8 cellular contexts compared by ENCODE assay signal in the genomic region with DNA sequence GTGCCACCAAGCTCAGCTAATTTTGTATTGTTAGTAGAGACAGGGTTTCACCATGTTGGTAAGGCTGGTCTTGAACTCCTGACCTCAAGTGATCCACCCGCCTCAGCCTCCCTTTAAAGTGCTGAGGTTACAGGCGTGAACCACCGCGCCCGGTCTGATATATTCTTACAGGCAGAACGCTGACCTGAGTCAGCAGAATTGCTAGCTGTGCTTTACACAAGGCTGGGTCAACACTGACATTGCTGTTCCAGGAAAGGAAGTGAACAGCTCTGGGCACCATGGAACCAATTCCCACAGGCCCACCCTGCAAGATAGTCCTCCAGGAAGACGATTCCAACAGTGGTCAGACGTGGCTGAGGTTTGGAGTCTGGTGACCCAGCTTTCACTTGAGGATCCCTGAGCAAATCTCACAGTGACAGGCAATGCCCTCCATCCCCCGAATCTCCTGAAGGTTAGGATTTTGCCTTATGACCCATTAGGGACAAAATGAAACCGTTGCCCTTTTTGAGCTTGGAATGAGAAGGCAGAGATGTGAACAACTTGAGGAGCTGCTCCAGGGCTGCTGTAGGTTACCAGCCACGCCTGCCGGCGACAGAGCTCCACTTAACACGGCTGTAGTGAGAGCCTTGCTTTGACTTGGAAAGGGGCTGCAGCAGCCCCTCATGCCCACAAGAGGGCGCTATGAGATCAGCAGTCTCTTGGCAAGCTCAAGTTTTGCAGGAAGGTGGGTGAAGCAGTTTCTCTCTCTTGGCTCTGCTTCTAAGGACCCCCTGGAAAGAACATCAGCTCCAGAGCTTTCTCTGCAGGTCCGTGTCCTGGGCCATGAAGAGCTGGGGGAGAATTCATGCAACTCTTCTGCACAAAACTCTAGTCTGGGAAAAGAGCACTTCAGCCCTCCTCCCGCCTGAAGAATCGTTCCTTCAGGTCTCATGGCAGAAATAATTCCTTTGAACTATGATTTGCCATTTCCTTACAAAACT.
A peak's percentile ranks its signal among the peaks of the same experiment; 100 is the strongest.
DNase-seq lines count a peak whose midpoint lies in the region; ATAC-seq and TF ChIP-seq lines count a peak whose summit lies in the region.

No MANE protein-coding gene starts in this region.

- no peak overlapping the region for H3K27ac Mint-ChIP-seq in Caco-2 (ENCODE audit: unreplicated experiment)

- no peak for ATAC-seq in HG02588 (IDR thresholded peaks at IDR 0.05; ENCODE audit: unreplicated experiment)

- POLR2A ChIA-PET in Caco-2 (lab: Charles Lee), result interaction anchor here (1.1 kb wide), 1 partner anchor 74 kb away, joined by 3 read pairs; the partner anchor contains the start of gene SENP2

- H3K27me3 Mint-ChIP-seq in Caco-2 (ENCODE audit: insufficient read depth, unreplicated experiment), result no peaks in the 10 kb centered on the region

- peaks cover 7% of the 10 kb centered on the region for H3K4me1 Mint-ChIP-seq in Caco-2 (ENCODE audit: low read depth, unreplicated experiment)

- peaks cover 64% of the 10 kb centered on the region for H3K36me3 Mint-ChIP-seq in Caco-2 (ENCODE audit: insufficient read depth, unreplicated experiment)

- peak overlapping the region in 1 of 2 donors; percentile 14 for H3K27ac ChIP-seq in ascending aorta
- H3K27ac ChIP-seq in right atrium auricular region, result peak overlapping the region; percentile 35 to 72

- intact Hi-C loops in Caco-2 (cut with micrococcal nuclease; ENCODE audit: unreplicated experiment) (loop anchor here (2.0 to 5.0 kb wide), 3 partner anchors 109 to 247 kb away; partner anchors contain the start of gene IGF2BP2), ascending aorta (cut with DNase I) (loop anchor here (2.0 to 5.0 kb wide), 3 partner anchors 109 to 322 kb away; partner anchors contain the start of gene TRA2B)

- H3K9me3 ChIP-seq in Caco-2, result no peaks in the 10 kb centered on the region
- no peaks in the 10 kb centered on the region for H3K9me3 ChIP-seq in HAP-1
- no peaks in the 10 kb centered on the region for H3K9me3 ChIP-seq in ascending aorta
- H3K9me3 ChIP-seq in right atrium auricular region, result no peaks in the 10 kb centered on the region

- CTCF ChIA-PET in Caco-2 (lab: Charles Lee), result interaction anchor here (0.5 to 3.5 kb wide), 24 partner anchors 8 to 864 kb away, joined by 3 to 22 read pairs (median 4); no protein-coding TSS in a partner anchor

- H3K4me3 ChIP-seq in Caco-2 (ENCODE audit: low read depth, low read length), result no peak overlapping the region
- H3K4me3 ChIP-seq in HAP-1, result no peak overlapping the region
- peak overlapping the region in 1 of 2 donors; percentile 24 for H3K4me3 ChIP-seq in ascending aorta
- H3K4me3 ChIP-seq in right atrium auricular region, result no peak overlapping the region

- H3K4me1 ChIP-seq in Caco-2, result no peaks in the 10 kb centered on the region
- no peaks in the 10 kb centered on the region for H3K4me1 ChIP-seq in HAP-1
- H3K4me1 ChIP-seq in ascending aorta, result peaks cover 4 to 47% of the 10 kb centered on the region in 2 donors
- H3K4me1 ChIP-seq in right atrium auricular region, result peaks cover 0 to 46% of the 10 kb centered on the region in 2 donors

- TF ChIP-seq CTCF in Caco-2 (IDR thresholded peaks at IDR 0.05; ENCODE audit: insufficient read depth in 1 of 2, low read depth in 1 of 2, low read length in 1 of 2, severe bottlenecking in 1 of 2, unreplicated experiment in 1 of 2), result peak; percentile 89 to 96
- peak; percentile 82 to 97 (median 96) for TF ChIP-seq CTCF in ascending aorta (IDR thresholded peaks at IDR 0.05)
- peak; percentile 95 to 98 for TF ChIP-seq CTCF in right atrium auricular region (IDR thresholded peaks at IDR 0.05)

- no TSS peak for BruUV-seq in Caco-2 (replicated peaks; lab: Mats Ljungman, UMichigan)

- peaks cover 6% of the 10 kb centered on the region for H3K9me3 Mint-ChIP-seq in Caco-2 (ENCODE audit: unreplicated experiment)

- in situ Hi-C loops in HAP-1 (cut with MboI; ENCODE audit: low sequenced_read_pairs), result loop anchor here (10.0 kb wide), 1 partner anchor 245 kb away; no protein-coding TSS in a partner anchor

- H3K4me3 Mint-ChIP-seq in Caco-2 (ENCODE audit: unreplicated experiment), result no peak overlapping the region

- DNase-seq in Caco-2, result peak; percentile 70 to 78
- peak; percentile 69 to 84 for DNase-seq in HAP-1 (ENCODE audit: low spot score in 2 of 2)
- peak; percentile 85 for DNase-seq in NCI-H1694 (lab: John Stamatoyannopoulos, UW)
- DNase-seq in T-helper 1 cell, result peak in 4 of 5 donors; percentile 33 to 59 (median 40)
- peak in 1 of 2 donors; percentile 85 for DNase-seq in ascending aorta (ENCODE audit: low spot score in 2 of 2)
- peak; percentile 80 for DNase-seq in right atrium auricular region (ENCODE audit: low spot score)
- DNase-seq in retina, result peak; percentile 84

- H3K27me3 ChIP-seq in Caco-2 (replicated peaks; ENCODE audit: control insufficient read depth, insufficient read depth, low read length), result no peaks in the 10 kb centered on the region
- H3K27me3 ChIP-seq in HAP-1 (ENCODE audit: low read depth), result no peaks in the 10 kb centered on the region
- no peaks in the 10 kb centered on the region for H3K27me3 ChIP-seq in ascending aorta
- H3K27me3 ChIP-seq in right atrium auricular region, result no peaks in the 10 kb centered on the region

- peaks cover 8% of the 10 kb centered on the region for H3K36me3 ChIP-seq in Caco-2 (ENCODE audit: control insufficient read depth, insufficient read depth, low read length)
- peaks cover 51% of the 10 kb centered on the region for H3K36me3 ChIP-seq in HAP-1 (replicated peaks)
- no peaks in the 10 kb centered on the region for H3K36me3 ChIP-seq in ascending aorta
- no peaks in the 10 kb centered on the region for H3K36me3 ChIP-seq in right atrium auricular region
